In genomic region chr9:91848146-91848545, GRCh38 we compare ENCODE assay signal across 22 cellular contexts.
"Had no signal": no experiment of that assay in that cellular context is flagged by ENCODE, and none has a peak within 500 bp of the region (broad histone marks: within the 10 kb centered on the region; RNA-seq: fewer than 3 reads in every experiment).

No MANE protein-coding gene starts in this region.

- H3K4me3 Mint-ChIP-seq: activated CD8-positive, alpha-beta T cell treated with anti-CD3 and anti-CD28 coated beads for 36 hours; central memory CD8-positive, alpha-beta T cell; T-helper 17 cell; WTC11 had no signal

- H3K36me3 Mint-ChIP-seq: activated naive CD4-positive, alpha-beta T cell treated with anti-CD3 and anti-CD28 coated beads, Interleukin-2, amount 50 U/mL, for 72 hours; WTC11 had no signal

- H3K27ac ChIP-seq: epithelial cell of prostate, esophagus squamous epithelium, tibial nerve had no signal

- H3K27me3 ChIP-seq: tibial nerve, vagina had no signal

- H3K9me3 Mint-ChIP-seq: activated CD8-positive, alpha-beta T cell treated with anti-CD3 and anti-CD28 coated beads for 36 hours; activated naive CD4-positive, alpha-beta T cell treated with anti-CD3 and anti-CD28 coated beads, Interleukin-2, amount 50 U/mL, for 72 hours; activated T-helper 2 cell treated with anti-CD3 and anti-CD28 coated beads, Interferon-gamma antibody, Interleukin-2, Interleukin-4, amounts not matched to agents 10 μg/mL and 5 μg/mL and 100 μg/mL, durations not matched to agents 14 hours and 24 hours and 36 hours; central memory CD8-positive, alpha-beta T cell; WTC11 had no signal

- DNase-seq: activated CD4-positive, alpha-beta T cell treated with anti-CD3 and anti-CD28 coated beads for 1 hour; activated CD4-positive, alpha-beta T cell treated with anti-CD3 and anti-CD28 coated beads, Interleukin-2, amount 50 U/mL, for 1 hour; activated naive CD4-positive, alpha-beta T cell; effector CD8-positive, alpha-beta T cell; esophagus squamous epithelium; glutamatergic neuron; left cardiac atrium; mucosa of descending colon; nucleus accumbens; right cardiac atrium; stimulated activated naive CD4-positive, alpha-beta T cell; T-helper 17 cell; T1000 had no signal

- H3K36me3 ChIP-seq: esophagus squamous epithelium, spleen, tibial nerve, vagina had no signal

- H3K9me3 ChIP-seq: esophagus squamous epithelium, mucosa of descending colon, spleen, tibial nerve, vagina had no signal

- ATAC-seq: activated CD8-positive, alpha-beta T cell treated with anti-CD3 and anti-CD28 coated beads for 36 hours; activated naive CD4-positive, alpha-beta T cell treated with anti-CD3 and anti-CD28 coated beads, Interleukin-2, amount 50 U/mL, for 72 hours; left cardiac atrium; mucosa of descending colon; right cardiac atrium; T-helper 17 cell had no signal

- H3K27ac Mint-ChIP-seq: activated CD8-positive, alpha-beta T cell treated with anti-CD3 and anti-CD28 coated beads for 36 hours; activated naive CD4-positive, alpha-beta T cell treated with anti-CD3 and anti-CD28 coated beads, Interleukin-2, amount 50 U/mL, for 72 hours; activated T-helper 2 cell treated with anti-CD3 and anti-CD28 coated beads, Interferon-gamma antibody, Interleukin-2, Interleukin-4, amounts not matched to agents 10 μg/mL and 5 μg/mL and 100 μg/mL, durations not matched to agents 14 hours and 24 hours and 36 hours; T-helper 17 cell had no signal

- H3K4me3 ChIP-seq: esophagus squamous epithelium, mucosa of descending colon, spleen, tibial nerve, vagina had no signal
